Comparison of ENCODE assay signal across 8 cellular contexts in the genomic region with DNA sequence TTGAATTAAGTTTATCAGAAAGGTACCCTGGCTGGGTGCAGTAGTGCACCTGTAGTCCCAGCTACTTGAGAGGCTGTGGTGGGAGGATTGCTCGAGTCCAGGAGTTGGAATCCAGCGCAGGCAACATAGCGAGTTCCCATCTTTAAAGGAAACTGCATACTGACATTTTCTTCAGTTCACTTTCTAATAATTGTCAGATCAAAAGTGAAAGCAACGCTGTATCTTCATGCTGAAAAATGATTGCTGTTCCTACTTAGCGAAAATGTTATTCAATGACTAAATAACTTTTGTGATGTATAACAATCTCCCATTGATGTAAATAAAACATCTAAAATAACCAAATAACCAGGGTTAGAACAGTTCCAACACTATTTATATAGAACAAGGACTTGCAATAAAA. TPM values are rescaled to one million over a fixed set of nuclear protein-coding genes. Genes with fewer than 3 reads are reported as not detected.
DNase-seq lines count a peak whose midpoint lies in the region; ATAC-seq and TF ChIP-seq lines count a peak whose summit lies in the region.

No MANE protein-coding gene starts in this region.

- H3K4me3 ChIP-seq in GM08714 (ENCODE audit: low read length), result peak overlapping the region; percentile 76
- H3K4me3 ChIP-seq in Panc1 (ENCODE audit: low read depth in 2 of 2, low read length in 2 of 2), result peak overlapping the region; percentile 93 to 96
- peak overlapping the region; percentile 96 for H3K4me3 ChIP-seq in rectal smooth muscle tissue (ENCODE audit: low read length)

- in situ Hi-C loops in Panc1 (cut with HindIII; ENCODE audit: low pct_unique_long_range_greater_than_20kb, low sequenced_read_pairs), result no loop called here

- intact Hi-C loops in Panc1 (cut with micrococcal nuclease; ENCODE audit: unreplicated experiment) (no loop called here), sciatic nerve (cut with DNase I) (no loop called here)

- no TSS peak for BruUV-seq in Panc1 (replicated peaks; lab: Mats Ljungman, UMichigan)

- TF ChIP-seq CTCF in Panc1 (IDR thresholded peaks at IDR 0.05), result no peak

- ATAC-seq in Panc1, result no peak
- ATAC-seq in sciatic nerve, result no peak

- H3K27me3 ChIP-seq in Panc1 (ENCODE audit: control insufficient read depth, insufficient read depth, low read length) (no peaks in the 10 kb centered on the region), rectal smooth muscle tissue (ENCODE audit: control insufficient read depth, insufficient read depth, low read length) (no peaks in the 10 kb centered on the region)

- CTCF ChIA-PET in Panc1 (lab: Charles Lee), result no interaction called here

- H3K27ac ChIP-seq in Panc1 (ENCODE audit: low read length) (peak overlapping the region; percentile 99), rectal smooth muscle tissue (ENCODE audit: low read depth, low read length) (peak overlapping the region; percentile 100)

- no peaks in the 10 kb centered on the region for H3K9me3 ChIP-seq in Panc1 (ENCODE audit: control insufficient read depth, insufficient read depth, low read depth, low read length)

- no peaks in the 10 kb centered on the region; the same call in 1 of the 2 replicates for H3K36me3 ChIP-seq in Panc1 (ENCODE audit: control insufficient read depth, insufficient read depth, low read length)
- H3K36me3 ChIP-seq in rectal smooth muscle tissue (ENCODE audit: control insufficient read depth, insufficient read depth, low read length), result no peaks in the 10 kb centered on the region

- H3K9ac ChIP-seq in rectal smooth muscle tissue (ENCODE audit: low read length), result no peak overlapping the region

- H3K4me1 ChIP-seq in Panc1 (ENCODE audit: control insufficient read depth, insufficient read depth, low read length), result peaks cover 2% of the 10 kb centered on the region; the same call in 1 of the 2 replicates
- H3K4me1 ChIP-seq in rectal smooth muscle tissue (ENCODE audit: control insufficient read depth, insufficient read depth, low read length), result peaks cover 13% of the 10 kb centered on the region

- DNase-seq in Panc1 (ENCODE audit: low read depth, low spot score), result no peak
- peak; percentile 14 to 40 for DNase-seq in erythroblast (lab: John Stamatoyannopoulos, UW)
- DNase-seq in NCI-H1417 treated with DMSO at 0.1 percent for 48 hours (lab: John Stamatoyannopoulos, UW), result no peak
- no peak for DNase-seq in NCI-H524 treated with DMSO at 0.1 percent for 48 hours (lab: John Stamatoyannopoulos, UW)
- DNase-seq in sciatic nerve (ENCODE audit: low spot score), result no peak
- no peak for DNase-seq in SIG-M5 (lab: John Stamatoyannopoulos, UW)

- POLR2A ChIA-PET in Panc1 (lab: Charles Lee), result no interaction called here

- no peak for TF ChIP-seq POLR2A in erythroblast (IDR thresholded peaks at IDR 0.05; ENCODE audit: low read length)

RNA-seq across cellular contexts. Expression of a gene that starts 1.7 kb away (rescaled TPM):
- 36.0 TPM for total RNA-seq in Panc1 (2021; ENCODE audit: unreplicated experiment)
- polyA plus RNA-seq in Panc1 (2012; ENCODE audit: insufficient read length), result 15.9 TPM
- total RNA-seq in sciatic nerve, result 41.5 TPM

RNA-seq across cellular contexts. Expression of a gene that starts 30.1 kb away (rescaled TPM):
- total RNA-seq in Panc1 (2021; ENCODE audit: unreplicated experiment) (53.6 TPM), sciatic nerve (28.4 TPM)
- 18.9 TPM for polyA plus RNA-seq in Panc1 (2012; ENCODE audit: insufficient read length)

RNA-seq across cellular contexts. Expression of a gene that starts 33.4 kb away (rescaled TPM):
- total RNA-seq in Panc1 (2021; ENCODE audit: unreplicated experiment) (118 TPM), sciatic nerve (97.7 TPM)
- polyA plus RNA-seq in Panc1 (2012; ENCODE audit: insufficient read length), result 115 TPM

Comparison
In these comparisons a context has a peak if more than half of its experiments do, and no peak if none do; other contexts are left out.
1. DNase-seq: peak in erythroblast (2 of 2); none in Panc1 (single experiment), NCI-H1417 treated with DMSO at 0.1 percent for 48 hours (single experiment), NCI-H524 treated with DMSO at 0.1 percent for 48 hours (single experiment), sciatic nerve (single experiment) and SIG-M5 (single experiment).
2. Peak in every context shown above with its lines, with median percentiles within 50 percentile points of each other: H3K4me3 ChIP-seq.